In genomic region chr4:184745747-184746531, GRCh38 we compare ENCODE assay signal across 8 cellular contexts. TPM values are rescaled to one million over a fixed set of nuclear protein-coding genes. Genes with fewer than 3 reads are reported as not detected.
A peak's percentile ranks its signal among the peaks of the same experiment; 100 is the strongest.
DNase-seq lines count a peak whose midpoint lies in the region; ATAC-seq and TF ChIP-seq lines count a peak whose summit lies in the region.

No MANE protein-coding gene starts in this region.

- no peaks in the 10 kb centered on the region for H4K20me1 ChIP-seq in Karpas-422 (ENCODE audit: insufficient read depth, low read depth, low read length)

- H3K79me2 ChIP-seq in ACC112 (ENCODE audit: control insufficient read depth, insufficient read depth, low read length, unreplicated experiment): no peaks in the 10 kb centered on the region
- no peaks in the 10 kb centered on the region for H3K79me2 ChIP-seq in Karpas-422 (ENCODE audit: low read length)

- H3K36me3 ChIP-seq in ACC112 (ENCODE audit: insufficient read depth, low read length): no peaks in the 10 kb centered on the region
- H3K36me3 ChIP-seq in Karpas-422 (ENCODE audit: insufficient read depth, low read length): no peaks in the 10 kb centered on the region

- peak; percentile 84 for TF ChIP-seq CTCF in fibroblast of villous mesenchyme (IDR thresholded peaks at IDR 0.05; ENCODE audit: insufficient read depth, low read depth, low read length)

- DNase-seq in Karpas-422 (peak; percentile 81), SHP77 (lab: John Stamatoyannopoulos, UW) (peak; percentile 14 to 32), fibroblast of villous mesenchyme (ENCODE audit: low read depth) (peak; percentile 85), occipital lobe (lab: John Stamatoyannopoulos, UW) (peak; percentile 38), substantia nigra (lab: John Stamatoyannopoulos, UW) (peak in 40 of 49 donors; percentile 2 to 78 (median 44))
- peak; percentile 40 for DNase-seq in activated effector memory CD4-positive, alpha-beta T cell treated with Interleukin-2 at 50 U/mL for 16 hours

- peak overlapping the region; percentile 89 for H2AFZ ChIP-seq in ACC112 (ENCODE audit: low read length, unreplicated experiment)
- H2AFZ ChIP-seq in Karpas-422 (ENCODE audit: low read length): no peak overlapping the region

- H3K9ac ChIP-seq in Karpas-422 (ENCODE audit: low read length): no peak overlapping the region

- peak overlapping the region; percentile 49 for H3K27ac ChIP-seq in ACC112 (ENCODE audit: low read depth, low read length)
- no peak overlapping the region for H3K27ac ChIP-seq in Karpas-422 (ENCODE audit: low read length)
- H3K27ac ChIP-seq in substantia nigra (ENCODE audit: low read depth, low read length, poor library complexity, severe bottlenecking): peak overlapping the region; percentile 21

- no peaks in the 10 kb centered on the region for H3K9me3 ChIP-seq in Karpas-422 (ENCODE audit: low read length)

- H3K4me1 ChIP-seq in ACC112 (ENCODE audit: control insufficient read depth, insufficient read depth, low read length, unreplicated experiment) (peaks cover 15% of the 10 kb centered on the region), Karpas-422 (ENCODE audit: low read length) (peaks cover 3% of the 10 kb centered on the region; the same call in 1 of the 2 replicates)

- H3K9me2 ChIP-seq in Karpas-422 (replicated peaks; ENCODE audit: insufficient read depth, low read length): no peaks in the 10 kb centered on the region

- peak; percentile 59 for ATAC-seq in GM18861 (IDR thresholded peaks at IDR 0.05; ENCODE audit: unreplicated experiment)

- no peaks in the 10 kb centered on the region for H3K27me3 ChIP-seq in ACC112 (ENCODE audit: insufficient read depth, low read length)
- no peaks in the 10 kb centered on the region for H3K27me3 ChIP-seq in Karpas-422 (ENCODE audit: low read length)

- no peak overlapping the region for H3K4me2 ChIP-seq in Karpas-422 (ENCODE audit: low read depth, low read length, poor library complexity, severe bottlenecking)

- H3K4me3 ChIP-seq in ACC112 (ENCODE audit: low read depth, low read length) (peak overlapping the region; percentile 46), Karpas-422 (ENCODE audit: low read length) (no peak overlapping the region), fibroblast of villous mesenchyme (ENCODE audit: low read depth, low read length) (no peak overlapping the region)

RNA-seq across cellular contexts. Expression of gene CENPU, which starts 12.0 kb away (rescaled TPM):
- 18.5 and 31.3 TPM in 2 replicates for total RNA-seq in Karpas-422 (2014; rRNA removed; shearing (Covaris generic); ENCODE audit: low replicate concordance)
- total RNA-seq in fibroblast of villous mesenchyme (14.2 and 16.8 TPM in 2 replicates), occipital lobe (3.6 TPM)

Comparison
In these comparisons a context has a peak if more than half of its experiments do, and no peak if none do; other contexts are left out.
1. DNase-seq: peak in every context shown above with its lines; median percentile 85 in fibroblast of villous mesenchyme; 81 in Karpas-422; 44 in substantia nigra; 40 in activated effector memory CD4-positive, alpha-beta T cell treated with Interleukin-2 at 50 U/mL for 16 hours; 38 in occipital lobe; 23 in SHP77.